ENCODE assay signal across 8 cellular contexts in genomic region chr9:125262217-125262991, GRCh38. TPM values are rescaled to one million over a fixed set of nuclear protein-coding genes. Genes with fewer than 3 reads are reported as not detected.
DNase-seq lines count a peak whose midpoint lies in the region; ATAC-seq and TF ChIP-seq lines count a peak whose summit lies in the region.

No MANE protein-coding gene starts in this region.

- intact Hi-C loops in sigmoid colon (cut with DNase I), result no loop called here

- H3K9me3 ChIP-seq in sigmoid colon, result no peaks in the 10 kb centered on the region

- CTCF ChIA-PET in AG04449 (lab: Yijun Ruan, JAX), result interaction anchor here (0.8 kb wide), 1 partner anchor 32 kb away, joined by 3 read pairs; no protein-coding TSS in a partner anchor

- H3K4me3 Mint-ChIP-seq in T-helper 2 cell treated with Interferon-gamma antibody and Interleukin-4, amounts not matched to agents 5 μg/mL and 100 μg/mL, for 36 hours, result peak overlapping the region; percentile 99

- H3K9me3 Mint-ChIP-seq in T-helper 2 cell treated with Interferon-gamma antibody and Interleukin-4, amounts not matched to agents 5 μg/mL and 100 μg/mL, for 36 hours, result no peaks in the 10 kb centered on the region

- no peaks in the 10 kb centered on the region for H3K27me3 ChIP-seq in sigmoid colon

- no peak for TF ChIP-seq EP300 in sigmoid colon (IDR thresholded peaks at IDR 0.05)

- H3K27me3 Mint-ChIP-seq in T-helper 2 cell treated with Interferon-gamma antibody and Interleukin-4, amounts not matched to agents 5 μg/mL and 100 μg/mL, for 36 hours (ENCODE audit: low read depth), result peaks cover under 1% of the 10 kb centered on the region

- TF ChIP-seq CTCF in AG04449 (IDR thresholded peaks at IDR 0.05; ENCODE audit: insufficient read depth, low read length, missing control alignments) (no peak), GM13976 (IDR thresholded peaks at IDR 0.05; ENCODE audit: borderline replicate concordance, control extremely low read depth, extremely low read depth, insufficient read depth, missing control alignments) (no peak), foreskin fibroblast (IDR thresholded peaks at IDR 0.05; ENCODE audit: low read depth, low read length) (no peak), sigmoid colon (IDR thresholded peaks at IDR 0.05) (no peak)

- peak overlapping the region; percentile 81 to 89 (median 86) for H3K27ac ChIP-seq in sigmoid colon

- H3K4me3 ChIP-seq in AG04449 (ENCODE audit: low read depth, low read length) (peak overlapping the region; percentile 92), foreskin fibroblast (ENCODE audit: low read depth in 1 of 2, low read length in 2 of 2) (peak overlapping the region; percentile 91 to 99), sigmoid colon (peak overlapping the region; percentile 84 to 99 (median 92))

- DNase-seq in AG04449 (ENCODE audit: low read depth, low spot score) (no peak), GM13976 (ENCODE audit: low spot score) (peak; percentile 33), foreskin fibroblast (peak in 1 of 2 donors; percentile 42), sigmoid colon (no peak), NCI-H128 (lab: John Stamatoyannopoulos, UW; ENCODE audit: unreplicated experiment) (no peak)
- peak; percentile 27 for DNase-seq in T-helper 2 cell treated with Interferon-gamma antibody and Interleukin-4, amounts not matched to agents 5 μg/mL and 100 μg/mL, for 36 hours (ENCODE audit: low spot score)

- POLR2A ChIA-PET in AG04449 (lab: Yijun Ruan, JAX), result interaction anchor here (0.7 to 3.1 kb wide), 3 partner anchors 19 to 26 kb away, joined by 3 to 24 read pairs (median 6); partner anchors contain the start of gene HSPA5

- peaks cover 29% of the 10 kb centered on the region for H3K4me1 Mint-ChIP-seq in T-helper 2 cell treated with Interferon-gamma antibody and Interleukin-4, amounts not matched to agents 5 μg/mL and 100 μg/mL, for 36 hours (ENCODE audit: low read depth)

- no peak for TF ChIP-seq POLR2A in sigmoid colon (IDR thresholded peaks at IDR 0.05)

- WGBS in sigmoid colon, 2 donors, result 7 to 14% methylated on average over 17 of the region's 17 CpGs

- in situ Hi-C loops in GM13976 (cut with MboI; ENCODE audit: low sequenced_read_pairs, unreplicated experiment), result no loop called here

- peak overlapping the region; percentile 89 for H3K27ac Mint-ChIP-seq in T-helper 2 cell treated with Interferon-gamma antibody and Interleukin-4, amounts not matched to agents 5 μg/mL and 100 μg/mL, for 36 hours

- H3K36me3 ChIP-seq in sigmoid colon, result no peaks in the 10 kb centered on the region

- H3K4me1 ChIP-seq in sigmoid colon, result peaks cover 0 to 32% (median 17%) of the 10 kb centered on the region in 4 donors

- peak; percentile 7 for ATAC-seq in HG03159 (IDR thresholded peaks at IDR 0.05; ENCODE audit: unreplicated experiment)
- ATAC-seq in GM19463 (IDR thresholded peaks at IDR 0.05; ENCODE audit: unreplicated experiment), result no peak

- H3K36me3 Mint-ChIP-seq in T-helper 2 cell treated with Interferon-gamma antibody and Interleukin-4, amounts not matched to agents 5 μg/mL and 100 μg/mL, for 36 hours (ENCODE audit: low read depth), result peaks cover 26% of the 10 kb centered on the region

RNA-seq across cellular contexts. Expression of gene GAPVD1, which starts 0.8 kb away (rescaled TPM):
- 100 to 1,000 TPM in 1 of 4 donors, 10 to 100 TPM in 3; 44.9 to 182 (median 54.3) TPM for total RNA-seq in sigmoid colon
- 10 to 100 TPM in 1 of 3 donors, 1 to 10 TPM in 2; 3.0 to 12.7 (median 5.1) TPM for polyA plus RNA-seq in sigmoid colon

RNA-seq across cellular contexts. Expression of gene HSPA5, which starts 21.3 kb away (rescaled TPM):
- total RNA-seq in sigmoid colon, result 10 to 100 TPM; 46.5 to 65.4 (median 58.7) TPM
- polyA plus RNA-seq in sigmoid colon, result 100 to 1,000 TPM in 1 of 3 donors, 10 to 100 TPM in 2; 15.6 to 208 (median 79.3) TPM

Comparison
In these comparisons a context has a peak if more than half of its experiments do, and no peak if none do; other contexts are left out.
1. DNase-seq: peak in GM13976 (single experiment) and T-helper 2 cell treated with Interferon-gamma antibody and Interleukin-4, amounts not matched to agents 5 μg/mL and 100 μg/mL, for 36 hours (single experiment); none in AG04449 (single experiment), sigmoid colon (single experiment) and NCI-H128 (single experiment).
2. Peak in every context shown above with its lines, with median percentiles within 50 percentile points of each other: H3K4me3 ChIP-seq.